ENCODE assay signal across 8 cellular contexts in the genomic region with DNA sequence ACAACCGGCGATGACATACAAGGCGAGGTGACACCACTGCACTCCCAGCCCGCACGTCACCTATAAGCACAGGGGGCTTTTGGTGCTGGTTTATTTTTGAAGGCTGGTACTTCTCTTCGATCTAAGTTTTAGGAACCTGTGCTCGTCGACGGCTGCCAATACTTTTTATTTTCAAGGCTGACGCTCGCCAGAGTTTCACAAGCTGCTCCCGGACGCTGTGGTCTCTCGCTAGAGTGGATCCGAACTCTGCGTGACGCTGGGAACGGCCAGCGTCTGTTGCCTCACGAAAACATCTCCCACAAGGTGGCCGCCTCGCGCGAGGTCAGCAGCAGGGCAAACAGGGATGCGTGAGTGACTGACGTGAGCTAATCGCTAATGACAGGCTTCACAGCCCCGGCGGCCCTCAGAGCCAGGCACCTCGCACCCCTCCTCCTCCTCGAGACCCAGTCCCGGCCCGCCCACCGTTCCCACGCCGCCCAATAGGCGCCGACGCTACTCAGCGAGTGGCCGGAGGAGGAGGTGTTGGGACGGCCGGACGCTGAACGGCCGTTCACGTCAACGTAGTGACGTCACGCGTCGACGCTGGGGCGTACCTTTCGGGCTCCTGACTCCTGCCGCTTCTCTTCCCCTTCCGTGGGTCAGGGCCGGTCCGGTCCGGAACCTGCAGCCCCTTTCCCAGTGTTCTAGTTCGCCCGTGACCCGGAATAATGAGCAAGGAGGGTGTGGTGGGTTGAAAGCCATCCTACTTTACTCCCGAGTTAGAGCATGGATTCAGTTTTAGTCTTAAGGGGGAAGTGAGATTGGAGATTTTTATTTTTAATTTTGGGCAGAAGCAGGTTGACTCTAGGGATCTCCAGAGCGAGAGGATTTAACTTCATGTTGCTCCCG. TPM values are rescaled to one million over a fixed set of nuclear protein-coding genes. Genes with fewer than 3 reads are reported as not detected.
A peak's percentile ranks its signal among the peaks of the same experiment; 100 is the strongest.
DNase-seq lines count a peak whose midpoint lies in the region; ATAC-seq and TF ChIP-seq lines count a peak whose summit lies in the region.

A gene (plus strand): TSS at position 621 of the 888 bp plus-strand sequence. CDS start 15,351 bp downstream, outside the sequence.

- H3K36me3 ChIP-seq in spleen = peaks cover 0 to 5% (median 0%) of the 10 kb centered on the region in 6 donors

- peak within 1 kb of the TSS; percentile 96 for H3K27ac Mint-ChIP-seq in central memory CD8-positive, alpha-beta T cell (ENCODE audit: low read depth)

- peak within 1 kb of the TSS; percentile 90 to 98 (median 97) for H3K27ac ChIP-seq in spleen

- H3K9me3 Mint-ChIP-seq in central memory CD8-positive, alpha-beta T cell = no peaks in the 10 kb centered on the region

- H3K4me1 Mint-ChIP-seq in central memory CD8-positive, alpha-beta T cell = peaks cover 51% of the 10 kb centered on the region

- peak; percentile 19 to 73 (median 71) for TF ChIP-seq POLR2A in spleen (IDR thresholded peaks at IDR 0.05)

- H3K9me3 ChIP-seq in spleen = no peaks in the 10 kb centered on the region

- peaks cover 26% of the 10 kb centered on the region for H3K36me3 Mint-ChIP-seq in central memory CD8-positive, alpha-beta T cell (ENCODE audit: insufficient read depth)

- TF ChIP-seq CTCF in AG09309 (IDR thresholded peaks at IDR 0.05; ENCODE audit: control insufficient read depth, insufficient read depth, low read depth, low read length, missing control alignments) (peak; percentile 13), spleen (IDR thresholded peaks at IDR 0.05 in 8 of 11, conservative IDR thresholded peaks at IDR 0.05 in 3 of 11) (peak in 8 of 11 experiments; percentile 3 to 56 (median 34))

- H3K27me3 Mint-ChIP-seq in central memory CD8-positive, alpha-beta T cell = no peaks in the 10 kb centered on the region

- ATAC-seq in GM19025 (IDR thresholded peaks at IDR 0.05; ENCODE audit: low read depth, unreplicated experiment) (peak; percentile 94), HG03342 (IDR thresholded peaks at IDR 0.05; ENCODE audit: unreplicated experiment) (peak; percentile 91)
- ATAC-seq in central memory CD8-positive, alpha-beta T cell (replicated peaks; ENCODE audit: extremely low read depth, poor library complexity, severe bottlenecking) = peak; percentile 74

- H3K4me3 Mint-ChIP-seq in central memory CD8-positive, alpha-beta T cell = peak within 1 kb of the TSS; percentile 91

- H3K27me3 ChIP-seq in spleen (replicated peaks in 1 of 7) = no peaks in the 10 kb centered on the region

- peaks cover 19 to 60% (median 40%) of the 10 kb centered on the region in 6 donors for H3K4me1 ChIP-seq in spleen

- peak within 1 kb of the TSS; percentile 62 for H3K4me3 ChIP-seq in AG09309 (ENCODE audit: control insufficient read depth, low read depth, low read length)
- H3K4me3 ChIP-seq in spleen = peak within 1 kb of the TSS; percentile 58 to 74 (median 63)

- DNase-seq in AG09309 (ENCODE audit: low read depth) (peak; percentile 81), NCI-H446 (lab: John Stamatoyannopoulos, UW) (peak; percentile 93 to 97), inferior parietal cortex (ENCODE audit: extremely low spot score) (peak; percentile 98), spleen (peak; percentile 100)
- peak; percentile 76 for DNase-seq in activated CD4-positive, CD25-positive, alpha-beta regulatory T cell treated with anti-CD3 and anti-CD28 coated beads, Interleukin-2, amount 50 U/mL, for 16 hours (ENCODE audit: low read depth, low spot score)
- DNase-seq in central memory CD8-positive, alpha-beta T cell (ENCODE audit: low spot score in 2 of 2) = peak; percentile 80 to 89

- intact Hi-C loops in spleen (cut with DNase I; ENCODE audit: low total_unique reads) = no loop called here

- WGBS in spleen, 5 donors = 0 to 1% (median 0%) methylated on average over 51 to 66 of the region's 66 CpGs

RNA-seq across cellular contexts. Expression of the gene that starts here (rescaled TPM):
- total RNA-seq in spleen = 10 to 100 TPM; 26.4 to 43.3 (median 35.6) TPM
- 1 to 10 TPM; 4.0 to 6.3 (median 5.1) TPM for polyA plus RNA-seq in spleen

Comparison
In these comparisons a context has a peak if more than half of its experiments do, and no peak if none do; other contexts are left out.
1. Peak in every context shown above with its lines: DNase-seq, ATAC-seq, H3K4me3 ChIP-seq and H3K27ac ChIP-seq.